ENCODE assay signal across 8 cellular contexts in genomic region chr16:60582528-60582927, GRCh38.
"Had no signal": no experiment of that assay in that cellular context is flagged by ENCODE, and none has a peak within 500 bp of the region (broad histone marks: within the 10 kb centered on the region; RNA-seq: fewer than 3 reads in every experiment).

No MANE protein-coding gene starts in this region.

- H3K27ac ChIP-seq: GM23248, HL-60 had no signal

- H3K27ac Mint-ChIP-seq: HFFc6 had no signal

- H3K9me3 ChIP-seq: HAP-1 had no signal

- ATAC-seq: HCT116 had no signal

- H3K36me3 ChIP-seq: HAP-1 had no signal

- H2AFZ ChIP-seq: GM23248 had no signal

- DNase-seq: GM23248, GOT3, H7, HFFc6, IMR-90 had no signal

- H3K9ac ChIP-seq: GM23248 had no signal

- H3K4me3 Mint-ChIP-seq: HFFc6 had no signal

- H3K4me1 ChIP-seq: HAP-1 had no signal

- H3K4me3 ChIP-seq: GM23248, HAP-1 had no signal
